In genomic region chr6:76166874-76167273, GRCh38 we compare ENCODE assay signal across 22 cellular contexts.
"Had no signal": no experiment of that assay in that cellular context is flagged by ENCODE, and none has a peak within 500 bp of the region (broad histone marks: within the 10 kb centered on the region; RNA-seq: fewer than 3 reads in every experiment).

No MANE protein-coding gene starts in this region.

- H3K36me3 Mint-ChIP-seq: stimulated activated effector memory CD8-positive, alpha-beta T cell treated with anti-CD3 and anti-CD28 coated beads, Interleukin-12 subunit alpha, Interleukin-12 subunit beta, amount 100 ng/mL, for 72 hours had no signal

- H3K4me1 ChIP-seq: colonic mucosa, lower lobe of right lung, pancreas, right lobe of liver, testis, upper lobe of left lung had no signal

- DNase-seq: activated CD4-positive, alpha-beta T cell treated with anti-CD3 and anti-CD28 coated beads, Interleukin-2, amount 10 ng/mL, durations not matched to agents 7 days and 5 days; activated CD8-positive, alpha-beta T cell treated with anti-CD3 and anti-CD28 coated beads, Interleukin-2, amount 10 ng/mL, durations not matched to agents 7 days and 5 days; activated naive CD4-positive, alpha-beta T cell treated with Interleukin-2 at 50 U/mL for 16 hours; activated T-cell treated with anti-CD3 and anti-CD28 coated beads, Interleukin-2, amount 50 U/mL, for 24 hours; brain microvascular endothelial cell; central memory CD4-positive, alpha-beta T cell; colonic mucosa; erythroblast; foreskin melanocyte; hippocampal formation; islet precursor cell; lower lobe of right lung; right lobe of liver; small intestine; stimulated activated CD4-positive, alpha-beta T cell treated with anti-CD3 and anti-CD28 coated beads, Interleukin-4, amount 100 ng/mL, for 24 hours; testis; upper lobe of left lung had no signal

- H3K4me1 Mint-ChIP-seq: activated CD4-positive, alpha-beta T cell treated with anti-CD3 and anti-CD28 coated beads, Interleukin-2, amount 10 ng/mL, durations not matched to agents 7 days and 5 days; naive thymus-derived CD8-positive, alpha-beta T cell; stimulated activated effector memory CD8-positive, alpha-beta T cell treated with anti-CD3 and anti-CD28 coated beads, Interleukin-12 subunit alpha, Interleukin-12 subunit beta, amount 100 ng/mL, for 72 hours had no signal

- H3K27ac Mint-ChIP-seq: activated CD4-positive, alpha-beta T cell treated with anti-CD3 and anti-CD28 coated beads, Interleukin-2, amount 10 ng/mL, durations not matched to agents 7 days and 5 days; activated CD8-positive, alpha-beta T cell treated with anti-CD3 and anti-CD28 coated beads, Interleukin-2, amount 10 ng/mL, durations not matched to agents 7 days and 5 days; activated T-cell treated with anti-CD3 and anti-CD28 coated beads, Interleukin-2, amount 50 U/mL, for 24 hours; activated T-helper 2 cell treated with anti-CD3 and anti-CD28 coated beads, Interferon-gamma antibody, Interleukin-2, Interleukin-4, amounts not matched to agents 10 μg/mL and 5 μg/mL and 100 μg/mL, durations not matched to agents 14 hours and 24 hours and 36 hours; naive thymus-derived CD8-positive, alpha-beta T cell; stimulated activated effector memory CD8-positive, alpha-beta T cell treated with anti-CD3 and anti-CD28 coated beads, Interleukin-12 subunit alpha, Interleukin-12 subunit beta, amount 100 ng/mL, for 72 hours had no signal

- H3K4me3 Mint-ChIP-seq: activated CD4-positive, alpha-beta T cell treated with anti-CD3 and anti-CD28 coated beads, Interleukin-2, amount 10 ng/mL, durations not matched to agents 7 days and 5 days; activated CD8-positive, alpha-beta T cell treated with anti-CD3 and anti-CD28 coated beads, Interleukin-2, amount 10 ng/mL, durations not matched to agents 7 days and 5 days; activated T-cell treated with anti-CD3 and anti-CD28 coated beads, Interleukin-2, amount 50 U/mL, for 24 hours; naive thymus-derived CD8-positive, alpha-beta T cell; stimulated activated effector memory CD8-positive, alpha-beta T cell treated with anti-CD3 and anti-CD28 coated beads, Interleukin-12 subunit alpha, Interleukin-12 subunit beta, amount 100 ng/mL, for 72 hours had no signal

- H3K9me3 ChIP-seq: colonic mucosa, lower lobe of right lung, right lobe of liver, testis had no signal

- H3K27ac ChIP-seq: brain microvascular endothelial cell, colonic mucosa, lower lobe of right lung, neutrophil, pancreas, right lobe of liver, testis, upper lobe of left lung had no signal

- H3K4me3 ChIP-seq: colonic mucosa, lower lobe of right lung, pancreas, right lobe of liver, testis, upper lobe of left lung had no signal

- H3K27me3 Mint-ChIP-seq: activated CD4-positive, alpha-beta T cell treated with anti-CD3 and anti-CD28 coated beads, Interleukin-2, amount 10 ng/mL, durations not matched to agents 7 days and 5 days; activated T-cell treated with anti-CD3 and anti-CD28 coated beads, Interleukin-2, amount 50 U/mL, for 24 hours had no signal

- H3K36me3 ChIP-seq: brain microvascular endothelial cell, colonic mucosa, lower lobe of right lung, neutrophil, pancreas, right lobe of liver, upper lobe of left lung had no signal

- H3K27me3 ChIP-seq: brain microvascular endothelial cell, colonic mucosa, neutrophil, pancreas, right lobe of liver, testis, upper lobe of left lung had no signal
